14 cellular contexts compared by ENCODE assay signal in the genomic region with DNA sequence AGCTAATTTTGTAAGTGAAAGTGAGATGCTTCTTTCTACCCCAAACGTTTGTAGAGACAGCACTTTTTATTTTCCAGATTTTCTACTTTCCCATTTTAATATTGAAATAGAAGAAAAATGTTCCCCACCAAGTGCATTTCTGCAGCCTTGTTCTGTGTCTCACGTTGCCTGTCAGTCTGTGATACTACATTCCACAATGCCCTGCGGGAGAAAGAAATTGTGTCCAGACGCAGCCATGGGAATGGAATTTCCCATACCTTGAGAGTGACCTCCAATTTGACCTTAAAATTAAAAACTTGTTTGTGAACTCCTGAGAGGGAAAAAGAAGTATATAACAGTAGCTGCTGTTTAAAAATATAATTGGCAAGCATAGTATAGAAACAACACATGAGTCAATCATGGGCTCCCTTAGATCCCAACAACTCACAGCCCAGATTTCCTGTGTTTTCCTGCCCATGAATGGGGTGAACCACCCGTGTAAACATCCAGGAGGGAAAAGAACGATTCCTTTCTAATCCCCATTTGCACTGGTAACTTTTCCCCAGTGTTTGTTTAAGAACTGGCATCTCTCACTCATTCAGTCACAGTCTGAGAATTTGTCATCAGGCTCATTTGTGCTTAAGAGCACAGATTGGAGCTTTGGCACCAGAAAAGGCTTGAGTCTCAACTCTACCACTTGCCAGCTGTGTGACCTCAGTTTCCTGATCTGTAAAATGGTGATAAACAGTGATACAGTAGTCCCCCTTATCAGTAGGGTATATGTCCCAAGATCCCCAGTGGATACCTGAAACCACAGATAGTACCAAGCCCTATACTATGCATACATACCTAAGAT.
DNase-seq lines count a peak whose midpoint lies in the region; ATAC-seq, FAIRE-seq and TF ChIP-seq lines count a peak whose summit lies in the region.
"Had no signal": no experiment of that assay in that cellular context is flagged by ENCODE, and none has a peak within 500 bp of the region (broad histone marks: within the 10 kb centered on the region; RNA-seq: fewer than 3 reads in every experiment).

No MANE protein-coding gene starts in this region.

- H3K9me3 Mint-ChIP-seq in stimulated activated effector memory CD8-positive, alpha-beta T cell treated with anti-CD3 and anti-CD28 coated beads, Interleukin-12 subunit alpha, Interleukin-12 subunit beta, amount 100 ng/mL, for 72 hours, result peaks cover 3% of the 10 kb centered on the region

- H3K36me3 Mint-ChIP-seq in stimulated activated effector memory CD8-positive, alpha-beta T cell treated with anti-CD3 and anti-CD28 coated beads, Interleukin-12 subunit alpha, Interleukin-12 subunit beta, amount 100 ng/mL, for 72 hours, result no peaks in the 10 kb centered on the region

- H3K27ac Mint-ChIP-seq in stimulated activated effector memory CD8-positive, alpha-beta T cell treated with anti-CD3 and anti-CD28 coated beads, Interleukin-12 subunit alpha, Interleukin-12 subunit beta, amount 100 ng/mL, for 72 hours, result no peak overlapping the region
- H3K27ac Mint-ChIP-seq: activated naive CD8-positive, alpha-beta T cell treated with anti-CD3 and anti-CD28 coated beads, Interleukin-2, amount 50 U/mL, for 24 hours had no signal

- H3K4me1 Mint-ChIP-seq in stimulated activated effector memory CD8-positive, alpha-beta T cell treated with anti-CD3 and anti-CD28 coated beads, Interleukin-12 subunit alpha, Interleukin-12 subunit beta, amount 100 ng/mL, for 72 hours, result no peaks in the 10 kb centered on the region

- peak overlapping the region; percentile 81 for H3K27ac ChIP-seq in DOHH2 (ENCODE audit: low read depth, low read length)
- no peak overlapping the region for H3K27ac ChIP-seq in pancreas
- H3K27ac ChIP-seq: epithelial cell of prostate had no signal

- no peak overlapping the region for H3K4me3 Mint-ChIP-seq in stimulated activated effector memory CD8-positive, alpha-beta T cell treated with anti-CD3 and anti-CD28 coated beads, Interleukin-12 subunit alpha, Interleukin-12 subunit beta, amount 100 ng/mL, for 72 hours
- H3K4me3 Mint-ChIP-seq: activated naive CD8-positive, alpha-beta T cell treated with anti-CD3 and anti-CD28 coated beads, Interleukin-2, amount 50 U/mL, for 24 hours had no signal

- ATAC-seq in GM19463 (IDR thresholded peaks at IDR 0.05; ENCODE audit: unreplicated experiment), result peak; percentile 36
- peak; percentile 14 for ATAC-seq in HG03025 (IDR thresholded peaks at IDR 0.05; ENCODE audit: low FRiP score, unreplicated experiment)
- no peak for ATAC-seq in stimulated activated effector memory CD8-positive, alpha-beta T cell treated with anti-CD3 and anti-CD28 coated beads, Interleukin-12 subunit alpha, Interleukin-12 subunit beta, amount 100 ng/mL, for 72 hours
- no peak for ATAC-seq in pancreas
- ATAC-seq: activated CD4-positive, CD25-positive, alpha-beta regulatory T cell treated with anti-CD3 and anti-CD28 coated beads, Interleukin-2, amount 50 U/mL, for 24 hours; activated naive CD8-positive, alpha-beta T cell treated with anti-CD3 and anti-CD28 coated beads, Interleukin-2, amount 50 U/mL, for 24 hours; K562 had no signal

- no peak for FAIRE-seq in pancreas (lab: Jason Lieb, UNC)
- FAIRE-seq: K562 had no signal

- TF ChIP-seq CTCF in DOHH2 (IDR thresholded peaks at IDR 0.05; ENCODE audit: low read depth, low read length, poor library complexity, severe bottlenecking), result no peak
- TF ChIP-seq CTCF in pancreas (IDR thresholded peaks at IDR 0.05), result no peak

- peaks cover 50% of the 10 kb centered on the region for H3K4me1 ChIP-seq in DOHH2 (ENCODE audit: control insufficient read depth, low read length)
- no peaks in the 10 kb centered on the region for H3K4me1 ChIP-seq in pancreas

- H3F3A ChIP-seq in DOHH2 (ENCODE audit: control insufficient read depth, insufficient read depth), result peaks cover 6% of the 10 kb centered on the region; the same call in 1 of the 2 replicates

- DNase-seq in RPMI7951 (ENCODE audit: low read depth) (peak; percentile 44), ureter (ENCODE audit: low spot score) (no peak), UCSD-AML1 (lab: John Stamatoyannopoulos, UW; ENCODE audit: unreplicated experiment) (no peak), pancreas (no peak)
- no peak for DNase-seq in stimulated activated effector memory CD8-positive, alpha-beta T cell treated with anti-CD3 and anti-CD28 coated beads, Interleukin-12 subunit alpha, Interleukin-12 subunit beta, amount 100 ng/mL, for 72 hours (ENCODE audit: low spot score in 2 of 2)
- DNase-seq: activated naive CD8-positive, alpha-beta T cell treated with anti-CD3 and anti-CD28 coated beads, Interleukin-2, amount 50 U/mL, for 24 hours; kidney glomerular epithelial cell; stimulated activated naive CD4-positive, alpha-beta T cell had no signal

- 6 to 8% methylated on average over 6 of the region's 6 CpGs for WGBS in pancreas, 2 donors

- H3K4me3 ChIP-seq in DOHH2 (ENCODE audit: low read length) (peak overlapping the region; percentile 69), pancreas (no peak overlapping the region)
- H3K4me3 ChIP-seq: K562 had no signal

- H3K36me3 ChIP-seq in DOHH2 (ENCODE audit: control insufficient read depth, low read length), result no peaks in the 10 kb centered on the region
- no peaks in the 10 kb centered on the region for H3K36me3 ChIP-seq in pancreas

- H3K9me2 ChIP-seq in DOHH2 (replicated peaks; ENCODE audit: control insufficient read depth, low read length), result no peaks in the 10 kb centered on the region

- H3K9me3 ChIP-seq in DOHH2 (ENCODE audit: control insufficient read depth, insufficient read depth, low read length), result no peaks in the 10 kb centered on the region; the same call in 1 of the 2 replicates
- H3K9me3 ChIP-seq in pancreas, result no peaks in the 10 kb centered on the region

- H3K4me2 ChIP-seq in DOHH2 (ENCODE audit: low read length), result peak overlapping the region; percentile 90

- H4K20me1 ChIP-seq in DOHH2 (ENCODE audit: control insufficient read depth, insufficient read depth, low read depth, low read length), result no peaks in the 10 kb centered on the region

- intact Hi-C loops in pancreas (cut with DNase I), result no loop called here

- no peaks in the 10 kb centered on the region for H3K79me2 ChIP-seq in DOHH2 (ENCODE audit: control insufficient read depth, low read length)

- H3K27me3 ChIP-seq in DOHH2 (ENCODE audit: control insufficient read depth, low read length) (no peaks in the 10 kb centered on the region), pancreas (no peaks in the 10 kb centered on the region)

Comparison
In these comparisons a context has a peak if more than half of its experiments do, and no peak if none do; other contexts are left out.
1. ATAC-seq: peak in GM19463 (single experiment) and HG03025 (single experiment); none in stimulated activated effector memory CD8-positive, alpha-beta T cell treated with anti-CD3 and anti-CD28 coated beads, Interleukin-12 subunit alpha, Interleukin-12 subunit beta, amount 100 ng/mL, for 72 hours (single experiment) and pancreas (0 of 4).